In genomic region chr11:133096981-133097380, GRCh38 we compare ENCODE assay signal across 6 cellular contexts.
"Had no signal": no experiment of that assay in that cellular context is flagged by ENCODE, and none has a peak within 500 bp of the region (broad histone marks: within the 10 kb centered on the region; RNA-seq: fewer than 3 reads in every experiment).

No MANE protein-coding gene starts in this region.

- DNase-seq: GOT3, H9, HCEC 1CT, KG1 had no signal

- FAIRE-seq: H54, HTR-8/SVneo had no signal
